15 cellular contexts compared by ENCODE assay signal in genomic region chr7:112266595-112267270, GRCh38.
A peak's percentile ranks its signal among the peaks of the same experiment; 100 is the strongest.
DNase-seq lines count a peak whose midpoint lies in the region; ATAC-seq and TF ChIP-seq lines count a peak whose summit lies in the region.
"Had no signal": no experiment of that assay in that cellular context is flagged by ENCODE, and none has a peak within 500 bp of the region (broad histone marks: within the 10 kb centered on the region; RNA-seq: fewer than 3 reads in every experiment).

No MANE protein-coding gene starts in this region.

- no peaks in the 10 kb centered on the region for H3K27me3 Mint-ChIP-seq in WTC11 (ENCODE audit: low read depth)
- H3K27me3 Mint-ChIP-seq in type B pancreatic cell = no peaks in the 10 kb centered on the region
- H3K27me3 Mint-ChIP-seq: brain, IgD-negative memory B cell had no signal

- CTCF ChIA-PET in RWPE1 (lab: Yijun Ruan, JAX) (no interaction called here), WTC11 (lab: Charles Lee) (no interaction called here)

- peak; percentile 45 for ATAC-seq in HG02852 (IDR thresholded peaks at IDR 0.05; ENCODE audit: unreplicated experiment)
- ATAC-seq in WTC11 = no peak

- no peaks in the 10 kb centered on the region for H3K36me3 Mint-ChIP-seq in WTC11
- no peaks in the 10 kb centered on the region for H3K36me3 Mint-ChIP-seq in type B pancreatic cell
- H3K36me3 Mint-ChIP-seq: brain had no signal

- H3K27ac ChIP-seq in RWPE1 = no peak overlapping the region

- no peak overlapping the region for H3K27ac Mint-ChIP-seq in WTC11
- no peak overlapping the region for H3K27ac Mint-ChIP-seq in type B pancreatic cell
- H3K27ac Mint-ChIP-seq: brain; IgD-negative memory B cell; T-helper 2 cell treated with Interferon-gamma antibody and Interleukin-4, amounts not matched to agents 5 μg/mL and 100 μg/mL, for 36 hours had no signal

- H3K4me3 Mint-ChIP-seq in WTC11 (no peak overlapping the region), type B pancreatic cell (no peak overlapping the region)
- H3K4me3 Mint-ChIP-seq: brain; IgD-negative memory B cell; T-helper 2 cell treated with Interferon-gamma antibody and Interleukin-4, amounts not matched to agents 5 μg/mL and 100 μg/mL, for 36 hours had no signal

- POLR2A ChIA-PET in RWPE1 (lab: Yijun Ruan, JAX; ENCODE audit: low non-redundant PET) = no interaction called here
- POLR2A ChIA-PET in WTC11 (lab: Charles Lee) = no interaction called here

- DNase-seq in AML-193 (lab: John Stamatoyannopoulos, UW) = peak; percentile 51 to 53
- peak; percentile 25 for DNase-seq in RWPE1 (ENCODE audit: low spot score)
- DNase-seq in fibroblast of villous mesenchyme (ENCODE audit: low read depth) = peak; percentile 77
- DNase-seq in retina = no peak
- DNase-seq in stimulated activated CD4-positive, alpha-beta T cell treated with anti-CD3 and anti-CD28 coated beads, Interleukin-1b, Interleukin-23, amount 100 ng/mL, for 48 hours = no peak
- no peak for DNase-seq in WTC11 (ENCODE audit: low spot score)
- DNase-seq in type B pancreatic cell (ENCODE audit: extremely low spot score, unreplicated experiment) = no peak
- DNase-seq: activated effector memory CD4-positive, alpha-beta T cell treated with Interleukin-2 at 50 U/mL for 16 hours; DMS53; NCI-H2081 treated with DMSO at 0.1 percent for 48 hours had no signal

- H3K9me3 Mint-ChIP-seq in WTC11 (peaks cover 12% of the 10 kb centered on the region), type B pancreatic cell (no peaks in the 10 kb centered on the region)
- H3K9me3 Mint-ChIP-seq: brain; IgD-negative memory B cell; T-helper 2 cell treated with Interferon-gamma antibody and Interleukin-4, amounts not matched to agents 5 μg/mL and 100 μg/mL, for 36 hours had no signal

- TF ChIP-seq CTCF in RWPE1 (conservative IDR thresholded peaks at IDR 0.05; ENCODE audit: low read depth) = no peak
- TF ChIP-seq CTCF in fibroblast of villous mesenchyme (IDR thresholded peaks at IDR 0.05; ENCODE audit: insufficient read depth, low read depth, low read length) = no peak
- TF ChIP-seq CTCF in WTC11 (IDR thresholded peaks at IDR 0.05) = no peak
- TF ChIP-seq CTCF in type B pancreatic cell (conservative IDR thresholded peaks at IDR 0.05) = no peak

- H3K4me3 ChIP-seq in fibroblast of villous mesenchyme (ENCODE audit: low read depth, low read length) = no peak overlapping the region
- H3K4me3 ChIP-seq: lung had no signal

- H3K4me1 Mint-ChIP-seq in WTC11 (peaks cover 41% of the 10 kb centered on the region), type B pancreatic cell (ENCODE audit: unreplicated experiment) (peaks cover 11% of the 10 kb centered on the region)

TF ChIP-seq in WTC11, 78 proteins besides CTCF, POLR2A, EP300 and RAD21:
- TF ChIP-seq ARID4B (CRISPR knock-in tag; IDR thresholded peaks at IDR 0.05; ENCODE audit: borderline replicate concordance) = no peak
- TF ChIP-seq HMGXB4 (CRISPR knock-in tag; IDR thresholded peaks at IDR 0.05) = no peak
- TF ChIP-seq MYBL2 (CRISPR knock-in tag; IDR thresholded peaks at IDR 0.05) = no peak
- no peak for TF ChIP-seq ZSCAN18 (CRISPR knock-in tag; IDR thresholded peaks at IDR 0.05)
- no peak for TF ChIP-seq FOXP1 (CRISPR knock-in tag; IDR thresholded peaks at IDR 0.05; ENCODE audit: borderline replicate concordance)
- TF ChIP-seq TEAD1 (CRISPR knock-in tag; IDR thresholded peaks at IDR 0.05) = no peak
- TF ChIP-seq CREB1 (CRISPR knock-in tag; IDR thresholded peaks at IDR 0.05) = no peak
- TF ChIP-seq MAX (CRISPR knock-in tag; IDR thresholded peaks at IDR 0.05) = no peak

Comparison
In these comparisons a context has a peak if more than half of its experiments do, and no peak if none do; other contexts are left out.
1. DNase-seq: peak in AML-193 (2 of 2), RWPE1 (single experiment) and fibroblast of villous mesenchyme (single experiment); none in retina (single experiment), stimulated activated CD4-positive, alpha-beta T cell treated with anti-CD3 and anti-CD28 coated beads, Interleukin-1b, Interleukin-23, amount 100 ng/mL, for 48 hours (single experiment), WTC11 (single experiment) and type B pancreatic cell (single experiment).